In the genomic region with DNA sequence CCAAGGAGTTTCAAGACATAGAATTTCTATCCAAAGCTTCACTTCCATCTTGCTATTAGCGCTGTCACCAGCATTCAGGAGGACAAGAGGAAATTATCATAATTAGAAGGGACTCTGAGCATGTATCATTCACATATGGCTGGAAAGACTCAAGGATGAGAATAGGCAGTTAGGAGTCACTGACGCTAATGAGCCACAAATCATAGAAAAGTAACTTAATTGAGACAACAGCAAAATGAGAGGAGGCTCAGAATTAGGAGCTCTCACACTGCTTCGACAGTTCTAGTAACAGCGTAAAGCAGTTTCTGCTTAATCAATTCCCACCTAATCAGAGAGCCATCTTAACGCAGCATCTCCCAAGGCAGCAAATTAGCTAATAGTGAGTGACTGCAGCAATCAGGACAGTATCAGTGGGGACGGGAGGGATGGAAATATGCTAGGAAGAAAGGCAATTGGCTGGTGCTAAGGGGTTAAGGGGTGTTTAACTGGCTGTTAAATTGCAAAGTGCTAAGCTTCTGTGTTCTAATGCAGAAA, we compare ENCODE assay signal across 21 cellular contexts. TPM values are rescaled to one million over a fixed set of nuclear protein-coding genes. Genes with fewer than 3 reads are reported as not detected.
A peak's percentile ranks its signal among the peaks of the same experiment; 100 is the strongest.
DNase-seq lines count a peak whose midpoint lies in the region; ATAC-seq and TF ChIP-seq lines count a peak whose summit lies in the region.
"Had no signal": no experiment of that assay in that cellular context is flagged by ENCODE, and none has a peak within 500 bp of the region (broad histone marks: within the 10 kb centered on the region; RNA-seq: fewer than 3 reads in every experiment).

No MANE protein-coding gene starts in this region.

- no peak overlapping the region for H3K4me3 ChIP-seq in CD4-positive, alpha-beta memory T cell (ENCODE audit: low read length in 2 of 2)
- H3K4me3 ChIP-seq: esophagus muscularis mucosa, thyroid gland had no signal

- no peaks in the 10 kb centered on the region for H3K9me3 ChIP-seq in CD4-positive, alpha-beta memory T cell (ENCODE audit: control insufficient read depth in 1 of 2, low read length in 2 of 2)
- H3K9me3 ChIP-seq: esophagus muscularis mucosa, thyroid gland had no signal

- H3K27ac ChIP-seq in CD4-positive, alpha-beta memory T cell (ENCODE audit: low read depth, low read length), result peak overlapping the region; percentile 22
- H3K27ac ChIP-seq: brain microvascular endothelial cell, esophagus muscularis mucosa, thyroid gland had no signal

- CTCF ChIA-PET in CD4-positive, alpha-beta memory T cell (lab: Charles Lee; ENCODE audit: partially characterized antibody), result interaction anchor here (0.7 to 1.7 kb wide), 6 partner anchors 11 to 119 kb away, joined by 3 to 7 read pairs (median 3); no protein-coding TSS in a partner anchor

- intact Hi-C loops in CD4-positive, alpha-beta memory T cell (cut with micrococcal nuclease), result no loop called here
- intact Hi-C loops in activated T-helper 2 cell treated with anti-CD3 and anti-CD28 coated beads, Interferon-gamma antibody, Interleukin-2, Interleukin-4, amounts not matched to agents 10 μg/mL and 5 μg/mL and 100 μg/mL, durations not matched to agents 14 hours and 24 hours and 36 hours (cut with micrococcal nuclease), result no loop called here
- intact Hi-C loops in natural killer cell (cut with micrococcal nuclease), result no loop called here

- DNase-seq in T-helper 1 cell (no peak), natural killer cell (no peak), NCI-H748 treated with DMSO at 0.1 percent for 48 hours (lab: John Stamatoyannopoulos, UW) (no peak), GM19238 (ENCODE audit: insufficient read length, low spot score) (no peak), NCI-H526 (lab: John Stamatoyannopoulos, UW) (no peak)
- no peak for DNase-seq in CD4-positive, alpha-beta memory T cell
- DNase-seq in activated T-helper 2 cell treated with anti-CD3 and anti-CD28 coated beads, Interferon-gamma antibody, Interleukin-2, Interleukin-4, amounts not matched to agents 10 μg/mL and 5 μg/mL and 100 μg/mL, durations not matched to agents 14 hours and 24 hours and 36 hours (ENCODE audit: low spot score), result no peak
- DNase-seq: 8988T; activated T-cell treated with anti-CD3 and anti-CD28 coated beads, Interleukin-2, amount 50 U/mL, for 4 hours; brain microvascular endothelial cell; COR-L47; DND-41; HFFc6; hypothalamus; NCI-H187 treated with DMSO at 0.1 percent for 48 hours; small intestine; stimulated activated CD4-positive, alpha-beta T cell treated with anti-CD3 and anti-CD28 coated beads, Interleukin-2, amount 100 ng/mL, for 24 hours; stimulated activated naive CD4-positive, alpha-beta T cell; thyroid gland had no signal

- no peak for ATAC-seq in natural killer cell
- ATAC-seq: activated T-cell treated with anti-CD3 and anti-CD28 coated beads, Interleukin-2, amount 50 U/mL, for 4 hours had no signal

- peaks cover 93% of the 10 kb centered on the region for H3K4me1 ChIP-seq in CD4-positive, alpha-beta memory T cell (ENCODE audit: insufficient read depth, low read length)
- H3K4me1 ChIP-seq: thyroid gland had no signal

- H3K27me3 Mint-ChIP-seq in T-helper 1 cell treated with Interleukin-12 subunit alpha and Interleukin-12 subunit beta and Interleukin-4 antibody, amounts not matched to agents 30 μg/mL and 1 μg/mL, for 36 hours (ENCODE audit: low read depth), result no peaks in the 10 kb centered on the region
- H3K27me3 Mint-ChIP-seq in CD4-positive, alpha-beta memory T cell, result no peaks in the 10 kb centered on the region
- H3K27me3 Mint-ChIP-seq in activated T-helper 2 cell treated with anti-CD3 and anti-CD28 coated beads, Interferon-gamma antibody, Interleukin-2, Interleukin-4, amounts not matched to agents 10 μg/mL and 5 μg/mL and 100 μg/mL, durations not matched to agents 14 hours and 24 hours and 36 hours (ENCODE audit: low read depth), result no peaks in the 10 kb centered on the region
- H3K27me3 Mint-ChIP-seq in natural killer cell (ENCODE audit: low read depth in 2 of 2), result no peaks in the 10 kb centered on the region

- peaks cover 64% of the 10 kb centered on the region for H3K4me1 Mint-ChIP-seq in T-helper 1 cell treated with Interleukin-12 subunit alpha and Interleukin-12 subunit beta and Interleukin-4 antibody, amounts not matched to agents 30 μg/mL and 1 μg/mL, for 36 hours (ENCODE audit: low read depth)
- peaks cover 60 to 92% (median 77%) of the 10 kb centered on the region in 4 donors for H3K4me1 Mint-ChIP-seq in CD4-positive, alpha-beta memory T cell
- peaks cover 60% of the 10 kb centered on the region for H3K4me1 Mint-ChIP-seq in activated T-helper 2 cell treated with anti-CD3 and anti-CD28 coated beads, Interferon-gamma antibody, Interleukin-2, Interleukin-4, amounts not matched to agents 10 μg/mL and 5 μg/mL and 100 μg/mL, durations not matched to agents 14 hours and 24 hours and 36 hours (ENCODE audit: low read depth)
- H3K4me1 Mint-ChIP-seq in natural killer cell, result peaks cover 80 to 82% of the 10 kb centered on the region in 2 donors

- no peaks in the 10 kb centered on the region for H3K36me3 ChIP-seq in CD4-positive, alpha-beta memory T cell (ENCODE audit: insufficient read depth, low read length)
- H3K36me3 ChIP-seq: brain microvascular endothelial cell, esophagus muscularis mucosa, thyroid gland had no signal

- TF ChIP-seq CTCF in natural killer cell (IDR thresholded peaks at IDR 0.05), result no peak

- POLR2A ChIA-PET in CD4-positive, alpha-beta memory T cell (lab: Charles Lee; ENCODE audit: partially characterized antibody), result interaction anchor here (1.0 to 6.3 kb wide), 5 partner anchors 11 to 80 kb away, joined by 3 to 49 read pairs (median 5); no protein-coding TSS in a partner anchor

- peaks cover 27% of the 10 kb centered on the region for H3K36me3 Mint-ChIP-seq in T-helper 1 cell treated with Interleukin-12 subunit alpha and Interleukin-12 subunit beta and Interleukin-4 antibody, amounts not matched to agents 30 μg/mL and 1 μg/mL, for 36 hours (ENCODE audit: low read depth)
- H3K36me3 Mint-ChIP-seq in CD4-positive, alpha-beta memory T cell, result peaks cover 13 to 44% of the 10 kb centered on the region in 2 donors
- peaks cover 49% of the 10 kb centered on the region for H3K36me3 Mint-ChIP-seq in activated T-helper 2 cell treated with anti-CD3 and anti-CD28 coated beads, Interferon-gamma antibody, Interleukin-2, Interleukin-4, amounts not matched to agents 10 μg/mL and 5 μg/mL and 100 μg/mL, durations not matched to agents 14 hours and 24 hours and 36 hours (ENCODE audit: low read depth)
- no peaks in the 10 kb centered on the region for H3K36me3 Mint-ChIP-seq in natural killer cell

- no peaks in the 10 kb centered on the region for H3K9me3 Mint-ChIP-seq in T-helper 1 cell treated with Interleukin-12 subunit alpha and Interleukin-12 subunit beta and Interleukin-4 antibody, amounts not matched to agents 30 μg/mL and 1 μg/mL, for 36 hours
- H3K9me3 Mint-ChIP-seq in CD4-positive, alpha-beta memory T cell, result no peaks in the 10 kb centered on the region
- H3K9me3 Mint-ChIP-seq in activated T-helper 2 cell treated with anti-CD3 and anti-CD28 coated beads, Interferon-gamma antibody, Interleukin-2, Interleukin-4, amounts not matched to agents 10 μg/mL and 5 μg/mL and 100 μg/mL, durations not matched to agents 14 hours and 24 hours and 36 hours, result no peaks in the 10 kb centered on the region
- H3K9me3 Mint-ChIP-seq in natural killer cell, result no peaks in the 10 kb centered on the region
- H3K9me3 Mint-ChIP-seq: activated T-cell treated with anti-CD3 and anti-CD28 coated beads, Interleukin-2, amount 50 U/mL, for 4 hours; HFFc6 had no signal

- no peak overlapping the region for H3K4me3 Mint-ChIP-seq in T-helper 1 cell treated with Interleukin-12 subunit alpha and Interleukin-12 subunit beta and Interleukin-4 antibody, amounts not matched to agents 30 μg/mL and 1 μg/mL, for 36 hours
- H3K4me3 Mint-ChIP-seq in CD4-positive, alpha-beta memory T cell, result peak overlapping the region in 6 of 8 donors; percentile 17 to 83 (median 48)
- H3K4me3 Mint-ChIP-seq in activated T-helper 2 cell treated with anti-CD3 and anti-CD28 coated beads, Interferon-gamma antibody, Interleukin-2, Interleukin-4, amounts not matched to agents 10 μg/mL and 5 μg/mL and 100 μg/mL, durations not matched to agents 14 hours and 24 hours and 36 hours (ENCODE audit: low read depth), result no peak overlapping the region
- H3K4me3 Mint-ChIP-seq in natural killer cell, result no peak overlapping the region
- H3K4me3 Mint-ChIP-seq: activated T-cell treated with anti-CD3 and anti-CD28 coated beads, Interleukin-2, amount 50 U/mL, for 4 hours; HFFc6 had no signal

- no peaks in the 10 kb centered on the region for H3K27me3 ChIP-seq in CD4-positive, alpha-beta memory T cell (ENCODE audit: insufficient read depth, low read length)
- H3K27me3 ChIP-seq: brain microvascular endothelial cell, esophagus muscularis mucosa, thyroid gland had no signal

- peak overlapping the region; percentile 17 for H3K27ac Mint-ChIP-seq in T-helper 1 cell treated with Interleukin-12 subunit alpha and Interleukin-12 subunit beta and Interleukin-4 antibody, amounts not matched to agents 30 μg/mL and 1 μg/mL, for 36 hours
- H3K27ac Mint-ChIP-seq in CD4-positive, alpha-beta memory T cell, result peak overlapping the region; percentile 59 to 90 (median 82)
- H3K27ac Mint-ChIP-seq in activated T-helper 2 cell treated with anti-CD3 and anti-CD28 coated beads, Interferon-gamma antibody, Interleukin-2, Interleukin-4, amounts not matched to agents 10 μg/mL and 5 μg/mL and 100 μg/mL, durations not matched to agents 14 hours and 24 hours and 36 hours, result peak overlapping the region; percentile 39
- peak overlapping the region; percentile 66 to 77 for H3K27ac Mint-ChIP-seq in natural killer cell
- H3K27ac Mint-ChIP-seq: HFFc6 had no signal

RNA-seq across cellular contexts. Expression of gene ANKRD44, which starts 32.8 kb away (rescaled TPM):
- total RNA-seq in CD4-positive, alpha-beta memory T cell, result 100 to 1,000 TPM; 229 to 248 TPM
- polyA plus RNA-seq in CD4-positive, alpha-beta memory T cell, result 10 to 100 TPM; 51.5 to 87.9 TPM
- 107 and 120 TPM in 2 replicates for total RNA-seq in activated T-helper 2 cell treated with anti-CD3 and anti-CD28 coated beads, Interferon-gamma antibody, Interleukin-2, Interleukin-4, amounts not matched to agents 10 μg/mL and 5 μg/mL and 100 μg/mL, durations not matched to agents 14 hours and 24 hours and 36 hours
- total RNA-seq in natural killer cell, result 100 to 1,000 TPM; 252 to 376 (median 311) TPM

Comparison
In these comparisons a context has a peak if more than half of its experiments do, and no peak if none do; other contexts are left out.
1. H3K27ac Mint-ChIP-seq: peak in every context shown above with its lines; median percentile 82 in CD4-positive, alpha-beta memory T cell; 72 in natural killer cell; 39 in activated T-helper 2 cell treated with anti-CD3 and anti-CD28 coated beads, Interferon-gamma antibody, Interleukin-2, Interleukin-4, amounts not matched to agents 10 μg/mL and 5 μg/mL and 100 μg/mL, durations not matched to agents 14 hours and 24 hours and 36 hours; 17 in T-helper 1 cell treated with Interleukin-12 subunit alpha and Interleukin-12 subunit beta and Interleukin-4 antibody, amounts not matched to agents 30 μg/mL and 1 μg/mL, for 36 hours.
2. H3K4me3 Mint-ChIP-seq: peak in CD4-positive, alpha-beta memory T cell (6 of 8); none in T-helper 1 cell treated with Interleukin-12 subunit alpha and Interleukin-12 subunit beta and Interleukin-4 antibody, amounts not matched to agents 30 μg/mL and 1 μg/mL, for 36 hours (single experiment), activated T-helper 2 cell treated with anti-CD3 and anti-CD28 coated beads, Interferon-gamma antibody, Interleukin-2, Interleukin-4, amounts not matched to agents 10 μg/mL and 5 μg/mL and 100 μg/mL, durations not matched to agents 14 hours and 24 hours and 36 hours (single experiment) and natural killer cell (single experiment).